ENCODE assay signal across 24 cellular contexts in genomic region chr10:110205051-110205675, GRCh38. TPM values are rescaled to one million over a fixed set of nuclear protein-coding genes. Genes with fewer than 3 reads are reported as not detected.
A peak's percentile ranks its signal among the peaks of the same experiment; 100 is the strongest.
DNase-seq lines count a peak whose midpoint lies in the region; ATAC-seq and TF ChIP-seq lines count a peak whose summit lies in the region.
"Had no signal": no experiment of that assay in that cellular context is flagged by ENCODE, and none has a peak within 500 bp of the region (broad histone marks: within the 10 kb centered on the region; RNA-seq: fewer than 3 reads in every experiment).

No MANE protein-coding gene starts in this region.

- H3K4me1 Mint-ChIP-seq in natural killer cell (peaks cover 31 to 37% of the 10 kb centered on the region in 2 donors), neural crest cell (peaks cover 24% of the 10 kb centered on the region)
- peaks cover 29 to 34% of the 10 kb centered on the region in 2 donors for H3K4me1 Mint-ChIP-seq in natural killer cell treated with Interleukin-12 subunit alpha and Interleukin-12 subunit beta and Interleukin-15 and Interleukin-18, amount 100 ng/mL, for 72 hours (ENCODE audit: low read depth in 2 of 2)

- H3K4me3 ChIP-seq in H7 (ENCODE audit: insufficient read depth, low read depth, low read length), result no peak overlapping the region
- H3K4me3 ChIP-seq: PC-9, SJCRH30 had no signal

- H3K27me3 ChIP-seq in H7 (ENCODE audit: control insufficient read depth, insufficient read depth, low read length), result peaks cover 47% of the 10 kb centered on the region
- H3K27me3 ChIP-seq: SJCRH30 had no signal

- H3K36me3 Mint-ChIP-seq in natural killer cell (no peaks in the 10 kb centered on the region), neural crest cell (ENCODE audit: low read depth) (no peaks in the 10 kb centered on the region)
- no peaks in the 10 kb centered on the region for H3K36me3 Mint-ChIP-seq in natural killer cell treated with Interleukin-12 subunit alpha and Interleukin-12 subunit beta and Interleukin-15 and Interleukin-18, amount 100 ng/mL, for 72 hours

- H3K27me3 Mint-ChIP-seq in natural killer cell (ENCODE audit: low read depth in 2 of 2) (peaks cover 67 to 81% of the 10 kb centered on the region in 2 donors), neural crest cell (ENCODE audit: low read depth) (peaks cover 15% of the 10 kb centered on the region)
- H3K27me3 Mint-ChIP-seq in natural killer cell treated with Interleukin-12 subunit alpha and Interleukin-12 subunit beta and Interleukin-15 and Interleukin-18, amount 100 ng/mL, for 72 hours, result peaks cover 41 to 44% of the 10 kb centered on the region in 2 donors

- no peak for TF ChIP-seq CTCF in natural killer cell (IDR thresholded peaks at IDR 0.05)
- no peak for TF ChIP-seq CTCF in neural crest cell (conservative IDR thresholded peaks at IDR 0.05)

- no peaks in the 10 kb centered on the region for H3K9me3 Mint-ChIP-seq in natural killer cell
- H3K9me3 Mint-ChIP-seq in natural killer cell treated with Interleukin-12 subunit alpha and Interleukin-12 subunit beta and Interleukin-15 and Interleukin-18, amount 100 ng/mL, for 72 hours, result no peaks in the 10 kb centered on the region
- no peaks in the 10 kb centered on the region for H3K9me3 Mint-ChIP-seq in neural crest cell

- intact Hi-C loops in natural killer cell (cut with micrococcal nuclease), result loop anchor here (5.0 kb wide), 2 partner anchors 68 to 72 kb away; no protein-coding TSS in a partner anchor

- no peaks in the 10 kb centered on the region for H3K36me3 ChIP-seq in H7 (replicated peaks; ENCODE audit: control insufficient read depth, insufficient read depth, low read length)
- H3K36me3 ChIP-seq: SJCRH30 had no signal

- DNase-seq in natural killer cell, result no peak
- no peak for DNase-seq in natural killer cell treated with Interleukin-12 subunit alpha and Interleukin-12 subunit beta and Interleukin-15 and Interleukin-18, amount 100 ng/mL, for 72 hours (ENCODE audit: low spot score)
- peak; percentile 61 for DNase-seq in brain pericyte (ENCODE audit: low read depth, low spot score)
- no peak for DNase-seq in neural crest cell (ENCODE audit: low read depth, low spot score)
- no peak for DNase-seq in nucleus accumbens (lab: John Stamatoyannopoulos, UW)
- DNase-seq in H7, result no peak
- no peak for DNase-seq in midbrain (lab: John Stamatoyannopoulos, UW)
- DNase-seq: C1 segment of cervical spinal cord; CD8-positive, alpha-beta memory T cell; DMS 273 treated with DMSO at 0.1 percent for 48 hours; DMS79; GF-D8; H9; IMR-90; MM.1S; NCI-H2029; NCI-H446 treated with DMSO at 0.1 percent for 48 hours; NCI-H526; NCI-H82; PC-9; SJCRH30 had no signal

- peak overlapping the region; percentile 15 for H3K4me3 Mint-ChIP-seq in natural killer cell
- no peak overlapping the region for H3K4me3 Mint-ChIP-seq in natural killer cell treated with Interleukin-12 subunit alpha and Interleukin-12 subunit beta and Interleukin-15 and Interleukin-18, amount 100 ng/mL, for 72 hours
- H3K4me3 Mint-ChIP-seq in neural crest cell, result peak overlapping the region; percentile 89

- H3K27ac Mint-ChIP-seq in natural killer cell (no peak overlapping the region), neural crest cell (ENCODE audit: unreplicated experiment) (no peak overlapping the region)
- H3K27ac Mint-ChIP-seq in natural killer cell treated with Interleukin-12 subunit alpha and Interleukin-12 subunit beta and Interleukin-15 and Interleukin-18, amount 100 ng/mL, for 72 hours, result no peak overlapping the region
- H3K27ac Mint-ChIP-seq: CD8-positive, alpha-beta memory T cell; H9 had no signal

- ATAC-seq in natural killer cell, result no peak
- no peak for ATAC-seq in natural killer cell treated with Interleukin-12 subunit alpha and Interleukin-12 subunit beta and Interleukin-15 and Interleukin-18, amount 100 ng/mL, for 72 hours
- no peak for ATAC-seq in GM21367 (IDR thresholded peaks at IDR 0.05; ENCODE audit: unreplicated experiment)
- ATAC-seq: Right ventricle myocardium inferior, SK-N-SH treated with all-trans-retinoic acid at 6 μM for 48 hours had no signal

RNA-seq across cellular contexts. Expression of gene MXI1, which starts 2.2 kb away (rescaled TPM):
- total RNA-seq in natural killer cell, result 10 to 100 TPM; 11.2 to 14.1 (median 13.6) TPM
- total RNA-seq in natural killer cell treated with Interleukin-12 subunit alpha and Interleukin-12 subunit beta and Interleukin-15 and Interleukin-18, amount 100 ng/mL, for 72 hours, result 1 to 10 TPM; 6.4 to 7.3 TPM
- 18.6 and 20.6 TPM in 2 replicates for total RNA-seq in neural crest cell
- 9.2 and 10.3 TPM in 2 replicates for total RNA-seq in H7 (2014; rRNA removed; shearing (Covaris generic))
